Comparison of ENCODE assay signal across 9 cellular contexts in genomic region chr10:8404721-8405120, GRCh38.
A peak's percentile ranks its signal among the peaks of the same experiment; 100 is the strongest.
DNase-seq lines count a peak whose midpoint lies in the region; ATAC-seq, FAIRE-seq and TF ChIP-seq lines count a peak whose summit lies in the region.
"Had no signal": no experiment of that assay in that cellular context is flagged by ENCODE, and none has a peak within 500 bp of the region (broad histone marks: within the 10 kb centered on the region; RNA-seq: fewer than 3 reads in every experiment).

No MANE protein-coding gene starts in this region.

- H3K27ac ChIP-seq in PC-3 (ENCODE audit: low read length) = peak overlapping the region; percentile 59
- H3K27ac ChIP-seq: HL-60 had no signal

- peak overlapping the region; percentile 42; the same call in 1 of the 2 replicates for H3K4me3 ChIP-seq in PC-3 (ENCODE audit: low read length)

- FAIRE-seq in GM12891 (lab: Jason Lieb, UNC) = no peak

- H3K9me3 ChIP-seq in PC-3 (ENCODE audit: low read length) = no peaks in the 10 kb centered on the region

- no peak for TF ChIP-seq POLR2A in GM12891 (IDR thresholded peaks at IDR 0.05; ENCODE audit: low read depth, low read length)

- no peaks in the 10 kb centered on the region for H3K9me2 ChIP-seq in PC-3 (replicated peaks; ENCODE audit: low read length)

- no peaks in the 10 kb centered on the region for H3K27me3 ChIP-seq in PC-3 (ENCODE audit: low read length)

- no peaks in the 10 kb centered on the region for H3K79me2 ChIP-seq in PC-3 (ENCODE audit: low read length)

- H3K4me1 ChIP-seq in PC-3 (ENCODE audit: insufficient read depth, low read length) = peaks cover 24% of the 10 kb centered on the region

- intact Hi-C loops in PC-3 (cut with micrococcal nuclease) = no loop called here

- peak overlapping the region; percentile 80 for H3K4me2 ChIP-seq in PC-3 (ENCODE audit: low read length)

- no TSS peak for BruUV-seq in PC-3 (replicated peaks; lab: Mats Ljungman, UMichigan)

- no peaks in the 10 kb centered on the region for H3F3A ChIP-seq in PC-3 (ENCODE audit: low read length, unreplicated experiment)

- no peak for TF ChIP-seq CTCF in PC-3 (conservative IDR thresholded peaks at IDR 0.05; ENCODE audit: low read depth, low read length)

- H3K36me3 ChIP-seq in PC-3 (ENCODE audit: low read depth, low read length) = no peaks in the 10 kb centered on the region

- CTCF ChIA-PET in PC-3 (lab: Charles Lee) = no interaction called here

- peak; percentile 47 for DNase-seq in PC-3
- peak; percentile 43 for DNase-seq in kidney tubule cell (ENCODE audit: low spot score)
- no peak for DNase-seq in Ammon's horn (ENCODE audit: low spot score)
- no peak for DNase-seq in GM12891 (ENCODE audit: insufficient read length, low spot score)
- no peak for DNase-seq in NCI-H2171 (lab: John Stamatoyannopoulos, UW)
- DNase-seq in mesenteric fat pad (ENCODE audit: low spot score) = no peak

- POLR2A ChIA-PET in PC-3 (lab: Charles Lee; ENCODE audit: unreplicated experiment) = no interaction called here

- H4K20me1 ChIP-seq in PC-3 (ENCODE audit: low read length) = no peaks in the 10 kb centered on the region

- peak overlapping the region; percentile 51 for H2AFZ ChIP-seq in PC-3 (ENCODE audit: low read length)

- ATAC-seq in GM18868 (IDR thresholded peaks at IDR 0.05; ENCODE audit: unreplicated experiment) (peak; percentile 79), HG02642 (IDR thresholded peaks at IDR 0.05; ENCODE audit: poor library complexity, unreplicated experiment) (peak; percentile 67), PC-3 (peak; percentile 23; the same call in 1 of the 2 replicates)

- H3K9ac ChIP-seq in PC-3 (ENCODE audit: low read length) = peak overlapping the region; percentile 44

TF ChIP-seq in GM12891, 5 proteins besides CTCF, POLR2A, EP300 and RAD21:
- TF ChIP-seq PAX5 (IDR thresholded peaks at IDR 0.05; ENCODE audit: insufficient read depth, low read length, severe bottlenecking) (no peak), POU2F2 (IDR thresholded peaks at IDR 0.05; ENCODE audit: low read depth, low read length) (no peak), SPI1 (IDR thresholded peaks at IDR 0.05; ENCODE audit: low read depth, low read length) (no peak), TAF1 (IDR thresholded peaks at IDR 0.05; ENCODE audit: low read depth, low read length) (no peak), POLR2AphosphoS5 (IDR thresholded peaks at IDR 0.05; ENCODE audit: low read depth, low read length) (no peak)

Comparison
In these comparisons a context has a peak if more than half of its experiments do, and no peak if none do; other contexts are left out.
1. ATAC-seq: peak in every context shown above with its lines; median percentile 79 in GM18868; 67 in HG02642; 23 in PC-3.
2. DNase-seq: peak in PC-3 (single experiment) and kidney tubule cell (single experiment); none in Ammon's horn (single experiment), GM12891 (single experiment), NCI-H2171 (single experiment) and mesenteric fat pad (single experiment).